ENCODE assay signal across 8 cellular contexts in the genomic region with DNA sequence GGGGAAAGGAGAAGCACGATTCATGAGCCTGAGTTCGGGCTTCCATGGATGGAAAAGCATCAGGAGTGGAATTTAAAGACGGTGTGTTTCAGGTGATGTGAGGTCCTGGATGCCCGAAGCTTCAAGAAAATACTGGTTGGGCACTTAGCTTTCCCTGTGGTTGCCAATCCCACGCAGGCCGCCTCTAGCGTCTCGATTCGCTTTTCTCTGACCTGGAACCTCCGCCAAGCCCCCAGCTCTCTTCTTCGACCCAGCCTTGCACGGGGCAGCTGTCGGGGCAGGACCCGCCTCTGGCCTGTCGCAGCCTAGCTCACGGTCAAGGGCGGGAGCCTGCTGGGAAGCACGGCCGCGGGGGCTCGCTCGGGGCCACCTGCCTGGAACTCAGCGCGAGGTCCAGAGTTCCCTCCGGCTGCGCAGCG. TPM values are rescaled to one million over a fixed set of nuclear protein-coding genes. Genes with fewer than 3 reads are reported as not detected.
DNase-seq lines count a peak whose midpoint lies in the region; TF ChIP-seq lines count a peak whose summit lies in the region.

No MANE protein-coding gene starts in this region.

- H3K4me1 ChIP-seq in right atrium auricular region: peaks cover 0 to 19% of the 10 kb centered on the region in 2 donors
- no peaks in the 10 kb centered on the region for H3K4me1 ChIP-seq in muscle layer of duodenum (ENCODE audit: control insufficient read depth in 1 of 2, insufficient read depth in 2 of 2, low read length in 2 of 2)
- H3K4me1 ChIP-seq in vagina: peaks cover 17% of the 10 kb centered on the region

- no peak for DNase-seq in right atrium auricular region (ENCODE audit: low spot score)
- no peak for DNase-seq in cardiac septum (ENCODE audit: low spot score)
- DNase-seq in coronary artery (ENCODE audit: low spot score): no peak
- no peak for DNase-seq in vagina (ENCODE audit: extremely low spot score in 2 of 2)
- DNase-seq in kidney glomerular epithelial cell (lab: John Stamatoyannopoulos, UW): no peak
- DNase-seq in activated CD4-positive, CD25-positive, alpha-beta regulatory T cell (lab: John Stamatoyannopoulos, UW): no peak
- no peak for DNase-seq in HFFc6

- peak in 1 of 2 donors; percentile 10 for TF ChIP-seq POLR2A in vagina (IDR thresholded peaks at IDR 0.05)

- TF ChIP-seq CTCF in right atrium auricular region (IDR thresholded peaks at IDR 0.05) (no peak), coronary artery (IDR thresholded peaks at IDR 0.05) (no peak), vagina (IDR thresholded peaks at IDR 0.05) (no peak), HFFc6 (IDR thresholded peaks at IDR 0.05) (no peak)

- intact Hi-C loops in cardiac septum (cut with DNase I) (no loop called here), vagina (cut with DNase I) (no loop called here)

- peaks cover 26% of the 10 kb centered on the region for H3K27me3 Mint-ChIP-seq in HFFc6 (ENCODE audit: insufficient read depth)

- H3K9me3 ChIP-seq in right atrium auricular region (peaks cover 3 to 9% of the 10 kb centered on the region in 2 donors), muscle layer of duodenum (ENCODE audit: control insufficient read depth in 1 of 2, low read length in 2 of 2) (peaks cover 7 to 8% of the 10 kb centered on the region in 2 donors), vagina (no peaks in the 10 kb centered on the region)

- no peak overlapping the region for H3K27ac ChIP-seq in right atrium auricular region
- peak overlapping the region in 1 of 2 donors; percentile 71 for H3K27ac ChIP-seq in coronary artery
- no peak overlapping the region for H3K27ac ChIP-seq in muscle layer of duodenum (ENCODE audit: low read length)
- no peak overlapping the region for H3K27ac ChIP-seq in vagina

- H3K9me3 Mint-ChIP-seq in HFFc6: peaks cover 10% of the 10 kb centered on the region

- H3K27ac Mint-ChIP-seq in HFFc6: no peak overlapping the region

- H3K36me3 ChIP-seq in right atrium auricular region (peaks cover 5% of the 10 kb centered on the region), muscle layer of duodenum (ENCODE audit: control insufficient read depth in 1 of 2, insufficient read depth in 2 of 2, low read length in 2 of 2) (peaks cover 0 to 4% of the 10 kb centered on the region in 2 donors), vagina (no peaks in the 10 kb centered on the region)

- H3K4me3 ChIP-seq in right atrium auricular region (peak overlapping the region; percentile 38 to 63), coronary artery (peak overlapping the region; percentile 81), muscle layer of duodenum (ENCODE audit: low read depth in 1 of 2, low read length in 2 of 2) (peak overlapping the region; percentile 69 to 92), vagina (peak overlapping the region; percentile 63 to 68)

- H3K4me3 Mint-ChIP-seq in HFFc6: no peak overlapping the region; the same call in 1 of the 2 replicates

- no peaks in the 10 kb centered on the region for H3K36me3 Mint-ChIP-seq in HFFc6 (ENCODE audit: low read depth)

- no peaks in the 10 kb centered on the region for H3K4me1 Mint-ChIP-seq in HFFc6 (ENCODE audit: low read depth)

- H3K27me3 ChIP-seq in right atrium auricular region (peaks cover 0 to 6% of the 10 kb centered on the region in 2 donors), muscle layer of duodenum (ENCODE audit: low read depth, low read length) (no peaks in the 10 kb centered on the region), vagina (no peaks in the 10 kb centered on the region)

RNA-seq across cellular contexts. Expression of a gene that starts 0.3 kb away (rescaled TPM):
- total RNA-seq in right atrium auricular region (10 to 100 TPM in 1 of 2 donors, 1 to 10 TPM in 1; 6.4 to 18.8 TPM), cardiac septum (5.1 TPM), vagina (14.5 TPM)
- total RNA-seq in HFFc6 (2021; fragmentation: NEBNext Ultra II Directional; extraction: Animal tissue kit (Norgen Biotek cat#: 25700)): not detected
